ENCODE assay signal across 1 cellular context in the genomic region with DNA sequence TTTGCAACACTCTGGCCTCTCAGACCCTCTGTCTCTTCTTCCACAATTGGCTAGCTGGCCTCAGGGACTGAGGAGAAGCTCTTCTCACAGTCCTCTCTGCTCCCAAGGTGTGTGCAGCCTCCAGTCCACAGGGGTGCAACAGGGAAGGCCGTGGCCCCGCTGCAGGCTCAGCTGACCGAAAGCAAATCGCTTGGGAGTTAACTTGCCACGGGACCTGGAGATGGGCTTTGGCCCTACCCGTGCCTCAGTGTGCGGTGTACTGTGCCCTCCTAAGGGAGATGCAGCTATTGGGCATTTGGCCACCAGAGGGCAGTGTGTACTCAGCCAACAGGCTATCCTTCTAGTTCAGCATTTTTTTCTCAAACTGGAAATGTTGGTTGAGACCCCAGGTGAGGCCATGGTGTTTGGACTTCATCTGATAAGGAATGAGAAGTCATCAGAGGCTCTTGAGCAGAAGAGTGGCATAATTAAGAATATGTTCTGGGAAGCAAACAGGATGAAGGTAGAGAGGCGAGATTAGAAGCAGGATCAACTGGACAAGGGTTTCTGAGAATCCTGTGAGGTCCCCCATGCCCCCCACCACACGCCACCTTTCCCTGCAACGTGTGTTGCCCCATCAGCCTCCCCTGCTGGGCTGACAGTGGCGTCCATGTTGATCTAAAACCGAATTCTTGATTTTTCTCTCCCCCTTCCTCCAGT.
TF ChIP-seq lines count a peak whose summit lies in the region.

No MANE protein-coding gene starts in this region.

TF ChIP-seq in H1, 55 proteins besides CTCF, POLR2A, EP300 and RAD21:
- TF ChIP-seq YY1 (IDR thresholded peaks at IDR 0.05; ENCODE audit: low read depth, low read length), result 0 out of 2 replicates have a peak, but pooled peaks have one; percentile 47
- TF ChIP-seq JUND (IDR thresholded peaks at IDR 0.05; ENCODE audit: low read length), result 0 out of 2 replicates have a peak, but pooled peaks have one; percentile 6
- TF ChIP-seq, protein P1, sequence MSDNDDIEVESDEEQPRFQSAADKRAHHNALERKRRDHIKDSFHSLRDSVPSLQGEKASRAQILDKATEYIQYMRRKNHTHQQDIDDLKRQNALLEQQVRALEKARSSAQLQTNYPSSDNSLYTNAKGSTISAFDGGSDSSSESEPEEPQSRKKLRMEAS (IDR thresholded peaks at IDR 0.05), result 0 out of 2 replicates have a peak, but pooled peaks have one; percentile 23
- TF ChIP-seq TEAD4 (IDR thresholded peaks at IDR 0.05; ENCODE audit: low read depth, low read length), result no peak
- peak; percentile 56; the same call in 1 of the 2 replicates for TF ChIP-seq MAFK (IDR thresholded peaks at IDR 0.05; ENCODE audit: low read depth, low read length)
- no peak for TF ChIP-seq GABPA (IDR thresholded peaks at IDR 0.05; ENCODE audit: borderline replicate concordance, insufficient read depth, low read length)
